In genomic region chr7:55172881-55173609, GRCh38 we compare ENCODE assay signal across 15 cellular contexts.
A peak's percentile ranks its signal among the peaks of the same experiment; 100 is the strongest.
DNase-seq lines count a peak whose midpoint lies in the region; ATAC-seq and FAIRE-seq lines count a peak whose summit lies in the region.
"Had no signal": no experiment of that assay in that cellular context is flagged by ENCODE, and none has a peak within 500 bp of the region (broad histone marks: within the 10 kb centered on the region; RNA-seq: fewer than 3 reads in every experiment).

No MANE protein-coding gene starts in this region.

- no peaks in the 10 kb centered on the region for H3K9me3 Mint-ChIP-seq in activated CD8-positive, alpha-beta memory T cell treated with anti-CD3 and anti-CD28 coated beads, Interleukin-2, amount 10 ng/mL, durations not matched to agents 7 days and 5 days (ENCODE audit: low read depth)
- H3K9me3 Mint-ChIP-seq: HFFc6 had no signal

- no peak overlapping the region for H3K27ac Mint-ChIP-seq in activated CD8-positive, alpha-beta memory T cell treated with anti-CD3 and anti-CD28 coated beads, Interleukin-2, amount 10 ng/mL, durations not matched to agents 7 days and 5 days
- H3K27ac Mint-ChIP-seq: HFFc6 had no signal

- H3K36me3 Mint-ChIP-seq in activated CD8-positive, alpha-beta memory T cell treated with anti-CD3 and anti-CD28 coated beads, Interleukin-2, amount 10 ng/mL, durations not matched to agents 7 days and 5 days: no peaks in the 10 kb centered on the region

- DNase-seq in activated CD8-positive, alpha-beta memory T cell treated with anti-CD3 and anti-CD28 coated beads, Interleukin-2, amount 10 ng/mL, durations not matched to agents 7 days and 5 days: peak; percentile 25
- no peak for DNase-seq in activated CD8-positive, alpha-beta memory T cell treated with anti-CD3 and anti-CD28 coated beads, Interleukin-2, amount 50 U/mL, for 4 hours
- peak; percentile 24 for DNase-seq in left lobe of liver (ENCODE audit: low spot score)
- peak; percentile 43 for DNase-seq in sciatic nerve (ENCODE audit: low spot score)
- DNase-seq in urothelium cell line (ENCODE audit: low spot score): no peak
- no peak for DNase-seq in activated gamma-delta T cell treated with Interleukin-2 at 50 U/mL for 16 hours
- DNase-seq in NCI-H2029 treated with DMSO at 0.1 percent for 48 hours (lab: John Stamatoyannopoulos, UW): no peak
- DNase-seq: 8988T, AML-193, DMS53, GF-D8, HCEC 1CT, HFFc6 had no signal

- H3K4me1 Mint-ChIP-seq in activated CD8-positive, alpha-beta memory T cell treated with anti-CD3 and anti-CD28 coated beads, Interleukin-2, amount 10 ng/mL, durations not matched to agents 7 days and 5 days: no peaks in the 10 kb centered on the region

- peaks cover 3% of the 10 kb centered on the region for H3K27me3 Mint-ChIP-seq in activated CD8-positive, alpha-beta memory T cell treated with anti-CD3 and anti-CD28 coated beads, Interleukin-2, amount 10 ng/mL, durations not matched to agents 7 days and 5 days

- FAIRE-seq in urothelium cell line (lab: Jason Lieb, UNC): peak; percentile 56
- FAIRE-seq: GM19239 had no signal

- ATAC-seq in activated CD8-positive, alpha-beta memory T cell treated with anti-CD3 and anti-CD28 coated beads, Interleukin-2, amount 10 ng/mL, durations not matched to agents 7 days and 5 days: no peak
- ATAC-seq in left lobe of liver: no peak
- no peak for ATAC-seq in sciatic nerve
- no peak for ATAC-seq in HG03571 (IDR thresholded peaks at IDR 0.05; ENCODE audit: unreplicated experiment)

- CTCF ChIA-PET in activated CD8-positive, alpha-beta memory T cell treated with anti-CD3 and anti-CD28 coated beads, Interleukin-2, amount 10 ng/mL, durations not matched to agents 7 days and 5 days (lab: Charles Lee): no interaction called here

- no peak overlapping the region for H3K4me3 Mint-ChIP-seq in activated CD8-positive, alpha-beta memory T cell treated with anti-CD3 and anti-CD28 coated beads, Interleukin-2, amount 10 ng/mL, durations not matched to agents 7 days and 5 days
- H3K4me3 Mint-ChIP-seq: HFFc6 had no signal

- intact Hi-C loops in sciatic nerve (cut with DNase I): no loop called here

Comparison
In these comparisons a context has a peak if more than half of its experiments do, and no peak if none do; other contexts are left out.
1. DNase-seq: peak in activated CD8-positive, alpha-beta memory T cell treated with anti-CD3 and anti-CD28 coated beads, Interleukin-2, amount 10 ng/mL, durations not matched to agents 7 days and 5 days (single experiment), left lobe of liver (single experiment) and sciatic nerve (single experiment); none in activated CD8-positive, alpha-beta memory T cell treated with anti-CD3 and anti-CD28 coated beads, Interleukin-2, amount 50 U/mL, for 4 hours (single experiment), urothelium cell line (single experiment), activated gamma-delta T cell treated with Interleukin-2 at 50 U/mL for 16 hours (single experiment) and NCI-H2029 treated with DMSO at 0.1 percent for 48 hours (single experiment).